1 cellular context compared by ENCODE assay signal in genomic region chr7:47574473-47575328, GRCh38.
TF ChIP-seq lines count a peak whose summit lies in the region.

No MANE protein-coding gene starts in this region.

TF ChIP-seq in GM12878, 131 proteins besides CTCF, POLR2A, EP300 and RAD21 (continued from another document and continues in another):
- TF ChIP-seq PRDM15 (CRISPR knock-in tag; IDR thresholded peaks at IDR 0.05) = no peak
- TF ChIP-seq, protein P1, sequence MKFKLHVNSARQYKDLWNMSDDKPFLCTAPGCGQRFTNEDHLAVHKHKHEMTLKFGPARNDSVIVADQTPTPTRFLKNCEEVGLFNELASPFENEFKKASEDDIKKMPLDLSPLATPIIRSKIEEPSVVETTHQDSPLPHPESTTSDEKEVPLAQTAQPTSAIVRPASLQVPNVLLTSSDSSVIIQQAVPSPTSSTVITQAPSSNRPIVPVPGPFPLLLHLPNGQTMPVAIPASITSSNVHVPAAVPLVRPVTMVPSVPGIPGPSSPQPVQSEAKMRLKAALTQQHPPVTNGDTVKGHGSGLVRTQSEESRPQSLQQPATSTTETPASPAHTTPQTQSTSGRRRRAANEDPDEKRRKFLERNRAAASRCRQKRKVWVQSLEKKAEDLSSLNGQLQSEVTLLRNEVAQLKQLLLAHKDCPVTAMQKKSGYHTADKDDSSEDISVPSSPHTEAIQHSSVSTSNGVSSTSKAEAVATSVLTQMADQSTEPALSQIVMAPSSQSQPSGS (IDR thresholded peaks at IDR 0.05; ENCODE audit: low read length) = 0 out of 2 replicates have a peak, but pooled peaks have one; percentile 35
- TF ChIP-seq SP1 (IDR thresholded peaks at IDR 0.05; ENCODE audit: low read depth, low read length) = no peak
- TF ChIP-seq REST (IDR thresholded peaks at IDR 0.05; ENCODE audit: low read depth, low read length) = no peak
- TF ChIP-seq CREB1 (IDR thresholded peaks at IDR 0.05; ENCODE audit: low read depth) = no peak
- no peak for TF ChIP-seq ETV6 (conservative IDR thresholded peaks at IDR 0.05 in 1 of 2, IDR thresholded peaks at IDR 0.05 in 1 of 2; ENCODE audit: borderline replicate concordance in 1 of 2, low read depth in 1 of 2)
- no peak for TF ChIP-seq ATF3 (IDR thresholded peaks at IDR 0.05; ENCODE audit: borderline replicate concordance, extremely low read depth, low read depth, low read length)
- no peak for TF ChIP-seq BMI1 (IDR thresholded peaks at IDR 0.05; ENCODE audit: borderline replicate concordance)
- TF ChIP-seq, protein P2, sequence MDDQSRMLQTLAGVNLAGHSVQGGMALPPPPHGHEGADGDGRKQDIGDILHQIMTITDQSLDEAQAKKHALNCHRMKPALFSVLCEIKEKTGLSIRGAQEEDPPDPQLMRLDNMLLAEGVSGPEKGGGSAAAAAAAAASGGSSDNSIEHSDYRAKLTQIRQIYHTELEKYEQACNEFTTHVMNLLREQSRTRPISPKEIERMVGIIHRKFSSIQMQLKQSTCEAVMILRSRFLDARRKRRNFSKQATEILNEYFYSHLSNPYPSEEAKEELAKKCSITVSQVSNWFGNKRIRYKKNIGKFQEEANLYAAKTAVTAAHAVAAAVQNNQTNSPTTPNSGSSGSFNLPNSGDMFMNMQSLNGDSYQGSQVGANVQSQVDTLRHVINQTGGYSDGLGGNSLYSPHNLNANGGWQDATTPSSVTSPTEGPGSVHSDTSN (IDR thresholded peaks at IDR 0.05; ENCODE audit: insufficient replicate concordance, low read depth, low read length) = no peak
- TF ChIP-seq E2F8 (IDR thresholded peaks at IDR 0.05; ENCODE audit: low read depth, partially characterized antibody) = no peak
- TF ChIP-seq USF1 (IDR thresholded peaks at IDR 0.05; ENCODE audit: borderline replicate concordance, extremely low read length, insufficient read depth, low read depth, low read length) = no peak
- TF ChIP-seq PAX5 (IDR thresholded peaks at IDR 0.05; ENCODE audit: borderline replicate concordance, low read depth, low read length) = 0 out of 2 replicates have a peak, but pooled peaks have one; percentile 38
- TF ChIP-seq MYC (IDR thresholded peaks at IDR 0.05; ENCODE audit: insufficient read depth, insufficient read length, insufficient replicate concordance, low read length, severe bottlenecking) = no peak
- no peak for TF ChIP-seq ZSCAN29 (IDR thresholded peaks at IDR 0.05)
- TF ChIP-seq RUNX3 (IDR thresholded peaks at IDR 0.05; ENCODE audit: low read length) = peak; percentile 64
- TF ChIP-seq EED (IDR thresholded peaks at IDR 0.05; ENCODE audit: low read depth) = peak; percentile 82
- no peak for TF ChIP-seq ATF7 (IDR thresholded peaks at IDR 0.05; ENCODE audit: low read depth)
- no peak for TF ChIP-seq EGR1 (IDR thresholded peaks at IDR 0.05; ENCODE audit: borderline replicate concordance in 1 of 2, low read depth in 2 of 2, low read length in 2 of 2)
- TF ChIP-seq SUPT20H (IDR thresholded peaks at IDR 0.05; ENCODE audit: borderline replicate concordance, control insufficient read depth, low read depth, low read length) = no peak
- no peak for TF ChIP-seq JUND (IDR thresholded peaks at IDR 0.05; ENCODE audit: low read depth, low read length)
- TF ChIP-seq HDGF (IDR thresholded peaks at IDR 0.05) = no peak
- TF ChIP-seq, protein P3, sequence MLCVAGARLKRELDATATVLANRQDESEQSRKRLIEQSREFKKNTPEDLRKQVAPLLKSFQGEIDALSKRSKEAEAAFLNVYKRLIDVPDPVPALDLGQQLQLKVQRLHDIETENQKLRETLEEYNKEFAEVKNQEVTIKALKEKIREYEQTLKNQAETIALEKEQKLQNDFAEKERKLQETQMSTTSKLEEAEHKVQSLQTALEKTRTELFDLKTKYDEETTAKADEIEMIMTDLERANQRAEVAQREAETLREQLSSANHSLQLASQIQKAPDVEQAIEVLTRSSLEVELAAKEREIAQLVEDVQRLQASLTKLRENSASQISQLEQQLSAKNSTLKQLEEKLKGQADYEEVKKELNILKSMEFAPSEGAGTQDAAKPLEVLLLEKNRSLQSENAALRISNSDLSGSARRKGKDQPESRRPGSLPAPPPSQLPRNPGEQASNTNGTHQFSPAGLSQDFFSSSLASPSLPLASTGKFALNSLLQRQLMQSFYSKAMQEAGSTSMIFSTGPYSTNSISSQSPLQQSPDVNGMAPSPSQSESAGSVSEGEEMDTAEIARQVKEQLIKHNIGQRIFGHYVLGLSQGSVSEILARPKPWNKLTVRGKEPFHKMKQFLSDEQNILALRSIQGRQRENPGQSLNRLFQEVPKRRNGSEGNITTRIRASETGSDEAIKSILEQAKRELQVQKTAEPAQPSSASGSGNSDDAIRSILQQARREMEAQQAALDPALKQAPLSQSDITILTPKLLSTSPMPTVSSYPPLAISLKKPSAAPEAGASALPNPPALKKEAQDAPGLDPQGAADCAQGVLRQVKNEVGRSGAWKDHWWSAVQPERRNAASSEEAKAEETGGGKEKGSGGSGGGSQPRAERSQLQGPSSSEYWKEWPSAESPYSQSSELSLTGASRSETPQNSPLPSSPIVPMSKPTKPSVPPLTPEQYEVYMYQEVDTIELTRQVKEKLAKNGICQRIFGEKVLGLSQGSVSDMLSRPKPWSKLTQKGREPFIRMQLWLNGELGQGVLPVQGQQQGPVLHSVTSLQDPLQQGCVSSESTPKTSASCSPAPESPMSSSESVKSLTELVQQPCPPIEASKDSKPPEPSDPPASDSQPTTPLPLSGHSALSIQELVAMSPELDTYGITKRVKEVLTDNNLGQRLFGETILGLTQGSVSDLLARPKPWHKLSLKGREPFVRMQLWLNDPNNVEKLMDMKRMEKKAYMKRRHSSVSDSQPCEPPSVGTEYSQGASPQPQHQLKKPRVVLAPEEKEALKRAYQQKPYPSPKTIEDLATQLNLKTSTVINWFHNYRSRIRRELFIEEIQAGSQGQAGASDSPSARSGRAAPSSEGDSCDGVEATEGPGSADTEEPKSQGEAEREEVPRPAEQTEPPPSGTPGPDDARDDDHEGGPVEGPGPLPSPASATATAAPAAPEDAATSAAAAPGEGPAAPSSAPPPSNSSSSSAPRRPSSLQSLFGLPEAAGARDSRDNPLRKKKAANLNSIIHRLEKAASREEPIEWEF (IDR thresholded peaks at IDR 0.05; ENCODE audit: insufficient replicate concordance, low read depth, low read length) = no peak
- no peak for TF ChIP-seq MXI1 (IDR thresholded peaks at IDR 0.05; ENCODE audit: low read depth, low read length)
- TF ChIP-seq ZNF274 (IDR thresholded peaks at IDR 0.05; ENCODE audit: insufficient read depth, insufficient read length) = no peak
- TF ChIP-seq E2F4 (IDR thresholded peaks at IDR 0.05; ENCODE audit: low read depth, low read length) = no peak
- TF ChIP-seq, protein P4, sequence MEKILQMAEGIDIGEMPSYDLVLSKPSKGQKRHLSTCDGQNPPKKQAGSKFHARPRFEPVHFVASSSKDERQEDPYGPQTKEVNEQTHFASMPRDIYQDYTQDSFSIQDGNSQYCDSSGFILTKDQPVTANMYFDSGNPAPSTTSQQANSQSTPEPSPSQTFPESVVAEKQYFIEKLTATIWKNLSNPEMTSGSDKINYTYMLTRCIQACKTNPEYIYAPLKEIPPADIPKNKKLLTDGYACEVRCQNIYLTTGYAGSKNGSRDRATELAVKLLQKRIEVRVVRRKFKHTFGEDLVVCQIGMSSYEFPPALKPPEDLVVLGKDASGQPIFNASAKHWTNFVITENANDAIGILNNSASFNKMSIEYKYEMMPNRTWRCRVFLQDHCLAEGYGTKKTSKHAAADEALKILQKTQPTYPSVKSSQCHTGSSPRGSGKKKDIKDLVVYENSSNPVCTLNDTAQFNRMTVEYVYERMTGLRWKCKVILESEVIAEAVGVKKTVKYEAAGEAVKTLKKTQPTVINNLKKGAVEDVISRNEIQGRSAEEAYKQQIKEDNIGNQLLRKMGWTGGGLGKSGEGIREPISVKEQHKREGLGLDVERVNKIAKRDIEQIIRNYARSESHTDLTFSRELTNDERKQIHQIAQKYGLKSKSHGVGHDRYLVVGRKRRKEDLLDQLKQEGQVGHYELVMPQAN (conservative IDR thresholded peaks at IDR 0.05) = no peak
- no peak for TF ChIP-seq NRF1 (conservative IDR thresholded peaks at IDR 0.05; ENCODE audit: low read depth, low read length)
